1 cellular context compared by ENCODE assay signal in the genomic region with DNA sequence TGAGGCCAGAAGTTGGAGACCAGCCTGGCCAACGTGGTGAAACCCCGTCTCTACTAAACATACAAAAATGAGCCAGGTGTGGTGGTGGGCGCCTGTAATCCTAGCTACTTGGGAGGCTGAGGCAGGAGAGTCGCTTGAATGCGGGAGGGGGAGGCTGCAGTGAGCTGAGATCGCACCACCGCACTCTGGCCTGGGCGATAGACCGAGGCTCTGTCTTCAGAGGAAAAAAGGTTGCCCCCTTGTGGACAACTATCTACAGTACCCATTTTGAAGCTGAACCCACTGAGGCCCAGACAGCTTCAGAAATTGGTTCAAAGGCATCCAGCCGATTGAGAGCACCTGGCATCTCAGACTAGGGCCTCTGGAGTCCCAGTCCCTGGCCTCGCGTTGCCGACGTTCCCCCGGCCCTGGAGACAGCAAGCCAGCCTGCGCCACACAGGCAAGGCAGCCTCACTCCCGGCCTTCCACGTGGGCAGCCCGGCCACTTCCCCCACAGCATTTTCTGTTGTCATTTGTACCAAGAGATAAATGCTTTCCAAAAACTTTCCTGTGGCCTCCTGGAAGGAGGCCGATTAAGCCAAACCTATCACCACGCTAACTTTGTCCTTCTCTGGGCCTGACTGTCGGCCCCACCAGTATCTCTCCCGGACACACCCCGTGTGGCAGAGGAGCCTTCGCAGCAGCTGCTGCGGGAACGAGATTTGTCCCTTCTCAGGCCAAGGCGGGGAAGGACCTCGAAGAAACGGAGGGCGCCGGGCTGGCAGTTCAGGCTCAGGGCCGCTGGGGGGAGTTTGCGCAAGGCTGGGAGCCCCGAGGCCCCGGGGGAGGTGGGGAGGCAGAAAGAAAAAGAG.
TF ChIP-seq lines count a peak whose summit lies in the region.

No MANE protein-coding gene starts in this region.

TF ChIP-seq in SK-N-SH treated with all-trans-retinoic acid at 6 μM for 48 hours, 23 proteins besides CTCF, POLR2A, EP300 and RAD21 (continued from another document):
- TF ChIP-seq, protein P1, sequence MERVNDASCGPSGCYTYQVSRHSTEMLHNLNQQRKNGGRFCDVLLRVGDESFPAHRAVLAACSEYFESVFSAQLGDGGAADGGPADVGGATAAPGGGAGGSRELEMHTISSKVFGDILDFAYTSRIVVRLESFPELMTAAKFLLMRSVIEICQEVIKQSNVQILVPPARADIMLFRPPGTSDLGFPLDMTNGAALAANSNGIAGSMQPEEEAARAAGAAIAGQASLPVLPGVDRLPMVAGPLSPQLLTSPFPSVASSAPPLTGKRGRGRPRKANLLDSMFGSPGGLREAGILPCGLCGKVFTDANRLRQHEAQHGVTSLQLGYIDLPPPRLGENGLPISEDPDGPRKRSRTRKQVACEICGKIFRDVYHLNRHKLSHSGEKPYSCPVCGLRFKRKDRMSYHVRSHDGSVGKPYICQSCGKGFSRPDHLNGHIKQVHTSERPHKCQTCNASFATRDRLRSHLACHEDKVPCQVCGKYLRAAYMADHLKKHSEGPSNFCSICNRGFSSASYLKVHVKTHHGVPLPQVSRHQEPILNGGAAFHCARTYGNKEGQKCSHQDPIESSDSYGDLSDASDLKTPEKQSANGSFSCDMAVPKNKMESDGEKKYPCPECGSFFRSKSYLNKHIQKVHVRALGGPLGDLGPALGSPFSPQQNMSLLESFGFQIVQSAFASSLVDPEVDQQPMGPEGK (CRISPR knock-in tag; IDR thresholded peaks at IDR 0.05; ENCODE audit: borderline replicate concordance) = no peak
- TF ChIP-seq ZNF565 (CRISPR knock-in tag; conservative IDR thresholded peaks at IDR 0.05; ENCODE audit: low read depth) (no peak), ARNTL (CRISPR knock-in tag; IDR thresholded peaks at IDR 0.05; ENCODE audit: borderline replicate concordance, low read depth) (no peak), POU6F1 (CRISPR knock-in tag; IDR thresholded peaks at IDR 0.05; ENCODE audit: borderline replicate concordance, low read depth) (no peak), TOX (CRISPR knock-in tag; IDR thresholded peaks at IDR 0.05; ENCODE audit: borderline replicate concordance) (no peak)
